ENCODE assay signal across 8 cellular contexts in genomic region chr15:82810863-82811421, GRCh38. TPM values are rescaled to one million over a fixed set of nuclear protein-coding genes. Genes with fewer than 3 reads are reported as not detected.
DNase-seq lines count a peak whose midpoint lies in the region; ATAC-seq and TF ChIP-seq lines count a peak whose summit lies in the region.

No MANE protein-coding gene starts in this region.

- H3K36me3 ChIP-seq in heart left ventricle (peaks cover 0 to 36% (median 30%) of the 10 kb centered on the region in 9 donors), prostate gland (peaks cover 0 to 9% of the 10 kb centered on the region in 2 donors)

- intact Hi-C loops in heart left ventricle (cut with DNase I) (loop anchor here in 1 of 10 donors (10.0 kb wide), 1 partner anchor 64 kb away; no protein-coding TSS in a partner anchor), left cardiac atrium (cut with DNase I) (no loop called here), prostate gland (cut with DNase I) (loop anchor here (5.0 kb wide), 2 partner anchors 59 to 269 kb away; partner anchors contain the start of gene RPS17)

- H3K27me3 ChIP-seq in heart left ventricle (no peaks in the 10 kb centered on the region), prostate gland (replicated peaks; ENCODE audit: insufficient read depth) (no peaks in the 10 kb centered on the region)

- no peaks in the 10 kb centered on the region for H3K9me3 ChIP-seq in heart left ventricle
- no peaks in the 10 kb centered on the region for H3K9me3 ChIP-seq in prostate gland

- TF ChIP-seq CTCF in heart left ventricle (IDR thresholded peaks at IDR 0.05) (no peak), prostate gland (IDR thresholded peaks at IDR 0.05) (no peak)

- peaks cover 36% of the 10 kb centered on the region for H3K36me3 Mint-ChIP-seq in activated CD4-positive, alpha-beta T cell treated with anti-CD3 and anti-CD28 coated beads, Interleukin-2, amount 10 ng/mL, durations not matched to agents 7 days and 5 days (ENCODE audit: low read depth)

- H3K27ac Mint-ChIP-seq in activated CD4-positive, alpha-beta T cell treated with anti-CD3 and anti-CD28 coated beads, Interleukin-2, amount 10 ng/mL, durations not matched to agents 7 days and 5 days: peak overlapping the region; percentile 95

- no peak for ATAC-seq in heart left ventricle
- ATAC-seq in left cardiac atrium: no peak
- ATAC-seq in HG02763 (IDR thresholded peaks at IDR 0.05; ENCODE audit: unreplicated experiment): no peak
- no peak for ATAC-seq in HG02970 (IDR thresholded peaks at IDR 0.05; ENCODE audit: low FRiP score, unreplicated experiment)

- peaks cover 35% of the 10 kb centered on the region for H3K4me1 Mint-ChIP-seq in activated CD4-positive, alpha-beta T cell treated with anti-CD3 and anti-CD28 coated beads, Interleukin-2, amount 10 ng/mL, durations not matched to agents 7 days and 5 days

- H3K4me3 Mint-ChIP-seq in activated CD4-positive, alpha-beta T cell treated with anti-CD3 and anti-CD28 coated beads, Interleukin-2, amount 10 ng/mL, durations not matched to agents 7 days and 5 days: peak overlapping the region; percentile 89

- no peaks in the 10 kb centered on the region for H3K9me3 Mint-ChIP-seq in activated CD4-positive, alpha-beta T cell treated with anti-CD3 and anti-CD28 coated beads, Interleukin-2, amount 10 ng/mL, durations not matched to agents 7 days and 5 days

- TF ChIP-seq POLR2A in heart left ventricle (IDR thresholded peaks at IDR 0.05): no peak
- TF ChIP-seq POLR2A in erythroblast (IDR thresholded peaks at IDR 0.05; ENCODE audit: low read length): no peak
- TF ChIP-seq POLR2A in prostate gland (IDR thresholded peaks at IDR 0.05): no peak

- H3K4me3 ChIP-seq in heart left ventricle (peak overlapping the region in 11 of 12 donors; percentile 71 to 99 (median 90)), prostate gland (peak overlapping the region; percentile 69 to 98)

- POLR2A ChIA-PET in activated CD4-positive, alpha-beta T cell treated with anti-CD3 and anti-CD28 coated beads, Interleukin-2, amount 10 ng/mL, durations not matched to agents 7 days and 5 days (lab: Charles Lee): interaction anchor here (0.6 to 1.1 kb wide), 2 partner anchors 22 to 387 kb away, joined by 3 read pairs; no protein-coding TSS in a partner anchor

- H3K4me1 ChIP-seq in heart left ventricle: peaks cover 0 to 51% (median 33%) of the 10 kb centered on the region in 12 donors
- H3K4me1 ChIP-seq in prostate gland (replicated peaks): no peaks in the 10 kb centered on the region

- WGBS in heart left ventricle, 4 donors: 0 to 1% (median 0%) methylated on average over 7 of the region's 7 CpGs
- 2% methylated on average over 7 of the region's 7 CpGs for WGBS in prostate gland

- H3K27me3 Mint-ChIP-seq in activated CD4-positive, alpha-beta T cell treated with anti-CD3 and anti-CD28 coated beads, Interleukin-2, amount 10 ng/mL, durations not matched to agents 7 days and 5 days: peaks cover 10% of the 10 kb centered on the region

- peak overlapping the region; percentile 96 to 100 (median 99) for H3K27ac ChIP-seq in heart left ventricle
- peak overlapping the region; percentile 99 for H3K27ac ChIP-seq in prostate gland

- CTCF ChIA-PET in activated CD4-positive, alpha-beta T cell treated with anti-CD3 and anti-CD28 coated beads, Interleukin-2, amount 10 ng/mL, durations not matched to agents 7 days and 5 days (lab: Charles Lee): interaction anchor here (1.0 to 2.4 kb wide), 3 partner anchors 11 to 200 kb away, joined by 3 to 7 read pairs (median 4); no protein-coding TSS in a partner anchor

- no peak for DNase-seq in heart left ventricle
- DNase-seq in left cardiac atrium: no peak
- peak; percentile 72 for DNase-seq in activated CD4-positive, alpha-beta T cell treated with anti-CD3 and anti-CD28 coated beads, Interleukin-2, amount 10 ng/mL, durations not matched to agents 7 days and 5 days
- peak; percentile 56 to 69 for DNase-seq in erythroblast (lab: John Stamatoyannopoulos, UW)
- no peak for DNase-seq in prostate gland (ENCODE audit: low spot score)
- DNase-seq in NCI-H748 treated with DMSO at 0.1 percent for 48 hours (lab: John Stamatoyannopoulos, UW): no peak

RNA-seq across cellular contexts. Expression of gene WHAMM, which starts 1.5 kb away (rescaled TPM):
- total RNA-seq in heart left ventricle (1 to 10 TPM; 4.6 to 9.1 (median 6.3) TPM), left cardiac atrium (1 to 10 TPM; 6.3 to 7.2 TPM), prostate gland (10 to 100 TPM; 12.5 to 13.5 TPM)
- polyA plus RNA-seq in heart left ventricle: 1 to 10 TPM; 2.8 to 7.4 TPM
- total RNA-seq in activated CD4-positive, alpha-beta T cell treated with anti-CD3 and anti-CD28 coated beads, Interleukin-2, amount 10 ng/mL, durations not matched to agents 7 days and 5 days: 10 to 100 TPM; 13.8 to 14.5 TPM

RNA-seq across cellular contexts. Expression of gene FSD2, which starts 5.1 kb away (rescaled TPM):
- 100 to 1,000 TPM in 1 of 9 donors, 10 to 100 TPM in 8; 11.7 to 140 (median 71.6) TPM for total RNA-seq in heart left ventricle
- 10 to 100 TPM in 1 of 2 donors, 1 to 10 TPM in 1; 3.6 to 29.8 TPM for polyA plus RNA-seq in heart left ventricle
- total RNA-seq in left cardiac atrium: 10 to 100 TPM; 47.7 to 94.3 TPM
- total RNA-seq in activated CD4-positive, alpha-beta T cell treated with anti-CD3 and anti-CD28 coated beads, Interleukin-2, amount 10 ng/mL, durations not matched to agents 7 days and 5 days: not detected
- under 1 TPM in 1 of 2 donors, not detected in 1; 0.05 TPM for total RNA-seq in prostate gland

Comparison
In these comparisons a context has a peak if more than half of its experiments do, and no peak if none do; other contexts are left out.
1. DNase-seq: peak in activated CD4-positive, alpha-beta T cell treated with anti-CD3 and anti-CD28 coated beads, Interleukin-2, amount 10 ng/mL, durations not matched to agents 7 days and 5 days (single experiment) and erythroblast (2 of 2); none in heart left ventricle (0 of 5), left cardiac atrium (single experiment), prostate gland (single experiment) and NCI-H748 treated with DMSO at 0.1 percent for 48 hours (single experiment).
2. RNA of gene FSD2, which starts 5.1 kb away (total RNA-seq): 47.7 to 94.3 TPM in left cardiac atrium and 11.7 to 140 TPM in heart left ventricle; 0.05 TPM in prostate gland and not detected in activated CD4-positive, alpha-beta T cell treated with anti-CD3 and anti-CD28 coated beads, Interleukin-2, amount 10 ng/mL, durations not matched to agents 7 days and 5 days; every median in the first group is over 10 times any median in the second.